Comparison of ENCODE assay signal across 8 cellular contexts in genomic region chr17:81397314-81398169, GRCh38. TPM values are rescaled to one million over a fixed set of nuclear protein-coding genes. Genes with fewer than 3 reads are reported as not detected.
DNase-seq lines count a peak whose midpoint lies in the region; ATAC-seq lines count a peak whose summit lies in the region.

No MANE protein-coding gene starts in this region.

- DNase-seq in NCI-H524 (lab: John Stamatoyannopoulos, UW) = peak; percentile 58 to 76
- DNase-seq in NCI-H524 treated with DMSO at 0.1 percent for 48 hours (lab: John Stamatoyannopoulos, UW) = no peak
- peak; percentile 58 for DNase-seq in NCI-H1092 treated with DMSO at 0.1 percent for 48 hours (lab: John Stamatoyannopoulos, UW)
- DNase-seq in NK-92 treated with Interleukin-12 subunit alpha and Interleukin-12 subunit beta, amount 100 ng/mL, for 24 hours (lab: John Stamatoyannopoulos, UW) = no peak

- H3K27ac ChIP-seq in adipose tissue (ENCODE audit: low read depth, low read length) (peak overlapping the region; percentile 86), skin epidermis (peak overlapping the region; percentile 78 to 100 (median 96))

- ATAC-seq in GM18511 (IDR thresholded peaks at IDR 0.05; ENCODE audit: unreplicated experiment) = no peak

- H3K4me3 ChIP-seq in iPS-11a (ENCODE audit: low read depth, low read length) (peak overlapping the region; percentile 21), skin epidermis (peak overlapping the region; percentile 52 to 77 (median 68))

- 2 to 6% (median 5%) methylated on average over 46 to 49 of the region's 49 CpGs for WGBS in adipose tissue, 3 donors

RNA-seq across cellular contexts. Expression of gene BAHCC1, which starts 2.3 kb away (rescaled TPM):
- 10 to 100 TPM in 2 of 3 donors, 1 to 10 TPM in 1; 5.6 to 14.4 (median 12.9) TPM for polyA plus RNA-seq in adipose tissue

Comparison
In these comparisons a context has a peak if more than half of its experiments do, and no peak if none do; other contexts are left out.
1. DNase-seq: peak in NCI-H524 (2 of 2) and NCI-H1092 treated with DMSO at 0.1 percent for 48 hours (single experiment); none in NCI-H524 treated with DMSO at 0.1 percent for 48 hours (single experiment) and NK-92 treated with Interleukin-12 subunit alpha and Interleukin-12 subunit beta, amount 100 ng/mL, for 24 hours (single experiment).